15 cellular contexts compared by ENCODE assay signal in the genomic region with DNA sequence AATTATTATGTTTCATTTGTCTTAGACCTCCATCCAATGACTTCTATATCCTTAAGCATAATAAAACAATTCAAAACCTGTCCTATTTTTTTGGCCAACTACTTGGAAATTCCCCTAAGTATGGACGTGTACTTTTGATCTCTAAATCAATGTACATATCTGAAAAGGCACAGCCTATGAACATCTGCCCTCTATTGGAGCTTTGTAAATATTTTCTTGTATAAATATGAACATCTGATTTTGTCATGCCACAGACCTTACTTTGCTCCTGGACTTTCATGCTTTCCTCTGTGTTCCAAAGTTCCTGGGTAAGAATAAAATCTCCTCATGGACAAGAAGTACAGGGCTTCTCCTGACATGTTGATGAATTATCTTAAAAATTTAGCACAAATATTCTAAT.
"Had no signal": no experiment of that assay in that cellular context is flagged by ENCODE, and none has a peak within 500 bp of the region (broad histone marks: within the 10 kb centered on the region; RNA-seq: fewer than 3 reads in every experiment).

No MANE protein-coding gene starts in this region.

- H3K4me1 ChIP-seq: colonic mucosa, right atrium auricular region had no signal

- H3K9me3 ChIP-seq: colonic mucosa, right atrium auricular region had no signal

- DNase-seq: activated CD4-positive, CD25-positive, alpha-beta regulatory T cell treated with anti-CD3 and anti-CD28 coated beads, Interleukin-2, amount 50 U/mL, for 72 hours; activated naive CD4-positive, alpha-beta T cell treated with anti-CD3 and anti-CD28 coated beads for 36 hours; activated naive CD8-positive, alpha-beta T cell treated with anti-CD3 and anti-CD28 coated beads, Interleukin-2, amount 50 U/mL, for 24 hours; colonic mucosa; hypothalamus; left ventricle myocardium superior; mesenchymal stem cell; naive thymus-derived CD8-positive, alpha-beta T cell; stimulated activated naive CD8-positive, alpha-beta T cell treated with anti-CD3 and anti-CD28 coated beads, Interleukin-15, Interleukin-2, amounts not matched to agents 100 U/mL and 50 U/mL, for 24 hours; SW 1271; trophoblast cell had no signal

- H3K4me1 Mint-ChIP-seq: activated naive CD8-positive, alpha-beta T cell treated with anti-CD3 and anti-CD28 coated beads, Interleukin-2, amount 50 U/mL, for 24 hours; activated T-helper 17 cell treated with anti-CD3 and anti-CD28 coated beads, Interleukin-2, amount 50 U/mL, for 72 hours; naive thymus-derived CD8-positive, alpha-beta T cell had no signal

- H3K27ac ChIP-seq: colonic mucosa, right atrium auricular region, skin epidermis had no signal

- H3K27ac Mint-ChIP-seq: activated naive CD4-positive, alpha-beta T cell treated with anti-CD3 and anti-CD28 coated beads for 36 hours; activated naive CD8-positive, alpha-beta T cell treated with anti-CD3 and anti-CD28 coated beads, Interleukin-2, amount 50 U/mL, for 24 hours; activated T-helper 17 cell treated with anti-CD3 and anti-CD28 coated beads, Interleukin-2, amount 50 U/mL, for 72 hours; naive thymus-derived CD8-positive, alpha-beta T cell; T-helper 2 cell treated with Interferon-gamma antibody and Interleukin-4, amounts not matched to agents 5 μg/mL and 100 μg/mL, for 36 hours had no signal

- H3K4me3 ChIP-seq: colonic mucosa, right atrium auricular region, skin epidermis had no signal

- H3K4me3 Mint-ChIP-seq: activated naive CD4-positive, alpha-beta T cell treated with anti-CD3 and anti-CD28 coated beads for 36 hours; activated naive CD8-positive, alpha-beta T cell treated with anti-CD3 and anti-CD28 coated beads, Interleukin-2, amount 50 U/mL, for 24 hours; activated T-helper 17 cell treated with anti-CD3 and anti-CD28 coated beads, Interleukin-2, amount 50 U/mL, for 72 hours; naive thymus-derived CD8-positive, alpha-beta T cell; T-helper 2 cell treated with Interferon-gamma antibody and Interleukin-4, amounts not matched to agents 5 μg/mL and 100 μg/mL, for 36 hours had no signal

- H3K27me3 Mint-ChIP-seq: activated naive CD8-positive, alpha-beta T cell treated with anti-CD3 and anti-CD28 coated beads, Interleukin-2, amount 50 U/mL, for 24 hours; activated T-helper 17 cell treated with anti-CD3 and anti-CD28 coated beads, Interleukin-2, amount 50 U/mL, for 72 hours; naive thymus-derived CD8-positive, alpha-beta T cell had no signal

- H3K36me3 ChIP-seq: colonic mucosa, right atrium auricular region had no signal

- H3K36me3 Mint-ChIP-seq: naive thymus-derived CD8-positive, alpha-beta T cell had no signal

- H3K27me3 ChIP-seq: colonic mucosa, right atrium auricular region had no signal
